In genomic region chr11:65892661-65893317, GRCh38 we compare ENCODE assay signal across 8 cellular contexts. TPM values are rescaled to one million over a fixed set of nuclear protein-coding genes. Genes with fewer than 3 reads are reported as not detected.
DNase-seq lines count a peak whose midpoint lies in the region; TF ChIP-seq lines count a peak whose summit lies in the region.

No MANE protein-coding gene starts in this region.

- TF ChIP-seq POLR2A in thyroid gland (IDR thresholded peaks at IDR 0.05), result no peak

- no peaks in the 10 kb centered on the region for H3K27me3 ChIP-seq in thyroid gland

- H3K27ac ChIP-seq in thyroid gland, result peak overlapping the region in 2 of 3 donors; percentile 62 to 82

- peaks cover 7% of the 10 kb centered on the region for H3K36me3 Mint-ChIP-seq in activated CD4-positive, alpha-beta T cell treated with anti-CD3 and anti-CD28 coated beads, Interleukin-2, amount 10 ng/mL, durations not matched to agents 7 days and 5 days (ENCODE audit: low read depth)
- H3K36me3 Mint-ChIP-seq in activated CD4-positive, alpha-beta memory T cell treated with anti-CD3 and anti-CD28 coated beads, Interleukin-2, amount 10 ng/mL, durations not matched to agents 7 days and 5 days (ENCODE audit: low read depth), result peaks cover 22% of the 10 kb centered on the region
- H3K36me3 Mint-ChIP-seq in immature natural killer cell, result no peaks in the 10 kb centered on the region

- POLR2A ChIA-PET in activated CD4-positive, alpha-beta T cell treated with anti-CD3 and anti-CD28 coated beads, Interleukin-2, amount 10 ng/mL, durations not matched to agents 7 days and 5 days (lab: Charles Lee), result no interaction called here
- POLR2A ChIA-PET in activated CD4-positive, alpha-beta memory T cell treated with anti-CD3 and anti-CD28 coated beads, Interleukin-2, amount 10 ng/mL, durations not matched to agents 7 days and 5 days (lab: Charles Lee), result interaction anchor here (1.0 to 11.5 kb wide), 14 partner anchors 7 to 758 kb away, joined by 3 to 284 read pairs (median 6); partner anchors contain the start of genes BANF1, C11orf68, CFL1 and EIF1AD

- H3K9me3 Mint-ChIP-seq in activated CD4-positive, alpha-beta T cell treated with anti-CD3 and anti-CD28 coated beads, Interleukin-2, amount 10 ng/mL, durations not matched to agents 7 days and 5 days, result no peaks in the 10 kb centered on the region
- H3K9me3 Mint-ChIP-seq in activated CD4-positive, alpha-beta memory T cell treated with anti-CD3 and anti-CD28 coated beads, Interleukin-2, amount 10 ng/mL, durations not matched to agents 7 days and 5 days, result no peaks in the 10 kb centered on the region
- H3K9me3 Mint-ChIP-seq in immature natural killer cell, result no peaks in the 10 kb centered on the region

- intact Hi-C loops in thyroid gland (cut with DNase I), result no loop called here

- H3K36me3 ChIP-seq in thyroid gland, result no peaks in the 10 kb centered on the region

- H3K4me3 ChIP-seq in thyroid gland (replicated peaks in 1 of 3), result no peak overlapping the region

- peak overlapping the region; percentile 90 for H3K4me3 Mint-ChIP-seq in activated CD4-positive, alpha-beta T cell treated with anti-CD3 and anti-CD28 coated beads, Interleukin-2, amount 10 ng/mL, durations not matched to agents 7 days and 5 days
- peak overlapping the region; percentile 97 for H3K4me3 Mint-ChIP-seq in activated CD4-positive, alpha-beta memory T cell treated with anti-CD3 and anti-CD28 coated beads, Interleukin-2, amount 10 ng/mL, durations not matched to agents 7 days and 5 days
- peak overlapping the region; percentile 82 to 87 (median 84) for H3K4me3 Mint-ChIP-seq in immature natural killer cell

- CTCF ChIA-PET in activated CD4-positive, alpha-beta T cell treated with anti-CD3 and anti-CD28 coated beads, Interleukin-2, amount 10 ng/mL, durations not matched to agents 7 days and 5 days (lab: Charles Lee), result interaction anchor here (0.6 to 24.2 kb wide), 8 partner anchors 8 to 183 kb away, joined by 3 to 590 read pairs (median 4); partner anchors contain the start of genes AP5B1, C11orf68, CFL1 and CTSW
- CTCF ChIA-PET in activated CD4-positive, alpha-beta memory T cell treated with anti-CD3 and anti-CD28 coated beads, Interleukin-2, amount 10 ng/mL, durations not matched to agents 7 days and 5 days (lab: Charles Lee), result interaction anchor here (0.6 to 10.0 kb wide), 8 partner anchors 8 to 315 kb away, joined by 3 to 251 read pairs (median 3); partner anchors contain the start of genes CFL1 and MUS81

- H3K27ac Mint-ChIP-seq in activated CD4-positive, alpha-beta T cell treated with anti-CD3 and anti-CD28 coated beads, Interleukin-2, amount 10 ng/mL, durations not matched to agents 7 days and 5 days, result peak overlapping the region; percentile 87
- H3K27ac Mint-ChIP-seq in activated CD4-positive, alpha-beta memory T cell treated with anti-CD3 and anti-CD28 coated beads, Interleukin-2, amount 10 ng/mL, durations not matched to agents 7 days and 5 days, result peak overlapping the region; percentile 89
- H3K27ac Mint-ChIP-seq in immature natural killer cell, result peak overlapping the region; percentile 88 to 95 (median 93)

- DNase-seq in activated CD4-positive, alpha-beta T cell treated with anti-CD3 and anti-CD28 coated beads, Interleukin-2, amount 10 ng/mL, durations not matched to agents 7 days and 5 days, result no peak
- DNase-seq in activated CD4-positive, alpha-beta T cell treated with anti-CD3 and anti-CD28 coated beads for 4 hours, result no peak
- no peak for DNase-seq in activated CD4-positive, alpha-beta memory T cell treated with anti-CD3 and anti-CD28 coated beads, Interleukin-2, amount 10 ng/mL, durations not matched to agents 7 days and 5 days
- no peak for DNase-seq in immature natural killer cell
- DNase-seq in thyroid gland, result no peak
- no peak for DNase-seq in stimulated activated naive CD4-positive, alpha-beta T cell treated with Interleukin-2 at 50 U/mL for 16 hours (lab: John Stamatoyannopoulos, UW)
- no peak for DNase-seq in NCI-H2227 (lab: John Stamatoyannopoulos, UW; ENCODE audit: unreplicated experiment)
- no peak for DNase-seq in NCI-H2107 treated with DMSO at 0.1 percent for 48 hours (lab: John Stamatoyannopoulos, UW; ENCODE audit: unreplicated experiment)

- peaks cover 63% of the 10 kb centered on the region for H3K4me1 Mint-ChIP-seq in activated CD4-positive, alpha-beta T cell treated with anti-CD3 and anti-CD28 coated beads, Interleukin-2, amount 10 ng/mL, durations not matched to agents 7 days and 5 days
- H3K4me1 Mint-ChIP-seq in activated CD4-positive, alpha-beta memory T cell treated with anti-CD3 and anti-CD28 coated beads, Interleukin-2, amount 10 ng/mL, durations not matched to agents 7 days and 5 days, result peaks cover 72% of the 10 kb centered on the region
- H3K4me1 Mint-ChIP-seq in immature natural killer cell, result peaks cover 66 to 70% of the 10 kb centered on the region in 2 donors

- no peaks in the 10 kb centered on the region for H3K27me3 Mint-ChIP-seq in activated CD4-positive, alpha-beta T cell treated with anti-CD3 and anti-CD28 coated beads, Interleukin-2, amount 10 ng/mL, durations not matched to agents 7 days and 5 days
- H3K27me3 Mint-ChIP-seq in activated CD4-positive, alpha-beta memory T cell treated with anti-CD3 and anti-CD28 coated beads, Interleukin-2, amount 10 ng/mL, durations not matched to agents 7 days and 5 days, result no peaks in the 10 kb centered on the region
- H3K27me3 Mint-ChIP-seq in immature natural killer cell (ENCODE audit: low read depth in 3 of 3), result peaks cover 10 to 25% (median 13%) of the 10 kb centered on the region in 3 donors

- no peak for TF ChIP-seq CTCF in thyroid gland (IDR thresholded peaks at IDR 0.05)

- 77 to 78% methylated on average over 10 of the region's 10 CpGs for WGBS in thyroid gland, 2 donors

- H3K9me3 ChIP-seq in thyroid gland, result no peaks in the 10 kb centered on the region

- H3K4me1 ChIP-seq in thyroid gland, result peaks cover 28 to 47% of the 10 kb centered on the region in 2 donors

RNA-seq across cellular contexts. Expression of gene CCDC85B, which starts 2.3 kb away (rescaled TPM):
- total RNA-seq in activated CD4-positive, alpha-beta T cell treated with anti-CD3 and anti-CD28 coated beads, Interleukin-2, amount 10 ng/mL, durations not matched to agents 7 days and 5 days, result 10 to 100 TPM; 39.4 to 56.7 TPM
- 10 to 100 TPM; 53.2 to 55.8 TPM for total RNA-seq in activated CD4-positive, alpha-beta memory T cell treated with anti-CD3 and anti-CD28 coated beads, Interleukin-2, amount 10 ng/mL, durations not matched to agents 7 days and 5 days
- polyA plus RNA-seq in immature natural killer cell, result 100 to 1,000 TPM in 2 of 3 donors, 10 to 100 TPM in 1; 62.9 to 159 (median 142) TPM
- total RNA-seq in thyroid gland, result 10 to 100 TPM; 29.8 to 73.8 (median 42.9) TPM

RNA-seq across cellular contexts. Expression of gene FIBP, which starts 4.5 kb away (rescaled TPM):
- 100 to 1,000 TPM in 1 of 2 experiments, 10 to 100 TPM in 1; 94.7 to 112 TPM for total RNA-seq in activated CD4-positive, alpha-beta T cell treated with anti-CD3 and anti-CD28 coated beads, Interleukin-2, amount 10 ng/mL, durations not matched to agents 7 days and 5 days
- total RNA-seq in activated CD4-positive, alpha-beta memory T cell treated with anti-CD3 and anti-CD28 coated beads, Interleukin-2, amount 10 ng/mL, durations not matched to agents 7 days and 5 days, result 10 to 100 TPM; 71.7 to 77.4 TPM
- 100 to 1,000 TPM; 120 to 145 (median 141) TPM for polyA plus RNA-seq in immature natural killer cell
- total RNA-seq in thyroid gland, result 100 to 1,000 TPM in 2 of 4 donors, 10 to 100 TPM in 2; 65.9 to 128 (median 109) TPM

RNA-seq across cellular contexts. Expression of gene FOSL1, which starts 7.4 kb away (rescaled TPM):
- total RNA-seq in activated CD4-positive, alpha-beta T cell treated with anti-CD3 and anti-CD28 coated beads, Interleukin-2, amount 10 ng/mL, durations not matched to agents 7 days and 5 days, result 1 to 10 TPM; 1.7 to 2.0 TPM
- total RNA-seq in activated CD4-positive, alpha-beta memory T cell treated with anti-CD3 and anti-CD28 coated beads, Interleukin-2, amount 10 ng/mL, durations not matched to agents 7 days and 5 days, result 1 to 10 TPM; 4.5 to 5.0 TPM
- under 1 TPM; 0.13 to 0.30 (median 0.17) TPM for polyA plus RNA-seq in immature natural killer cell
- total RNA-seq in thyroid gland, result 1 to 10 TPM in 3 of 4 donors, under 1 TPM in 1; 0.33 to 1.6 (median 1.5) TPM

RNA-seq across cellular contexts. Expression of gene CTSW, which starts 13.2 kb away (rescaled TPM):
- 10 to 100 TPM; 22.9 to 23.6 TPM for total RNA-seq in activated CD4-positive, alpha-beta T cell treated with anti-CD3 and anti-CD28 coated beads, Interleukin-2, amount 10 ng/mL, durations not matched to agents 7 days and 5 days
- total RNA-seq in activated CD4-positive, alpha-beta memory T cell treated with anti-CD3 and anti-CD28 coated beads, Interleukin-2, amount 10 ng/mL, durations not matched to agents 7 days and 5 days, result 10 to 100 TPM; 75.9 to 80.5 TPM
- polyA plus RNA-seq in immature natural killer cell, result 1,000 to 10,000 TPM; 2,066 to 3,052 (median 2,928) TPM
- 1 to 10 TPM in 3 of 4 donors, under 1 TPM in 1; 0.67 to 7.6 (median 2.7) TPM for total RNA-seq in thyroid gland

RNA-seq across cellular contexts. Expression of gene EFEMP2, which starts 20.2 kb away (rescaled TPM):
- 1 to 10 TPM; 9.0 to 9.7 TPM for total RNA-seq in activated CD4-positive, alpha-beta T cell treated with anti-CD3 and anti-CD28 coated beads, Interleukin-2, amount 10 ng/mL, durations not matched to agents 7 days and 5 days
- 10 to 100 TPM; 13.8 to 14.7 TPM for total RNA-seq in activated CD4-positive, alpha-beta memory T cell treated with anti-CD3 and anti-CD28 coated beads, Interleukin-2, amount 10 ng/mL, durations not matched to agents 7 days and 5 days
- 1 to 10 TPM; 1.6 to 6.3 (median 3.6) TPM for polyA plus RNA-seq in immature natural killer cell
- total RNA-seq in thyroid gland, result 100 to 1,000 TPM in 2 of 4 donors, 10 to 100 TPM in 2; 70.7 to 125 (median 91.4) TPM
